In genomic region chr4:37533286-37534033, GRCh38 we compare ENCODE assay signal across 15 cellular contexts.
DNase-seq lines count a peak whose midpoint lies in the region; FAIRE-seq and TF ChIP-seq lines count a peak whose summit lies in the region.
"Had no signal": no experiment of that assay in that cellular context is flagged by ENCODE, and none has a peak within 500 bp of the region (broad histone marks: within the 10 kb centered on the region; RNA-seq: fewer than 3 reads in every experiment).

No MANE protein-coding gene starts in this region.

- H3K9me3 ChIP-seq in HEK293 (ENCODE audit: control insufficient read depth, insufficient read depth, low read depth, low read length) = no peaks in the 10 kb centered on the region
- H3K9me3 ChIP-seq in endocrine pancreas (ENCODE audit: control insufficient read depth, low read length) = no peaks in the 10 kb centered on the region
- H3K9me3 ChIP-seq in osteoblast (ENCODE audit: low read depth, low read length) = no peaks in the 10 kb centered on the region
- H3K9me3 ChIP-seq: SJCRH30 had no signal

- no peak overlapping the region for H2AFZ ChIP-seq in osteoblast (ENCODE audit: low read length)

- no peak for TF ChIP-seq CTCF in HEK293 (tag by site-specific recombination; IDR thresholded peaks at IDR 0.05)
- no peak for TF ChIP-seq CTCF in osteoblast (IDR thresholded peaks at IDR 0.05; ENCODE audit: extremely low read depth, low read depth, low read length)
- TF ChIP-seq CTCF in D721Med (IDR thresholded peaks at IDR 0.05; ENCODE audit: insufficient read depth, missing control alignments) = no peak

- no peak overlapping the region for H3K9ac ChIP-seq in endocrine pancreas (ENCODE audit: control insufficient read depth, insufficient read depth, low read length)

- POLR2A ChIA-PET in HEK293 (lab: Yijun Ruan, JAX) = interaction anchor here (0.6 kb wide), 1 partner anchor 672 kb away, joined by 3 read pairs; no protein-coding TSS in a partner anchor

- H3K4me1 ChIP-seq in HEK293 (ENCODE audit: control insufficient read depth, insufficient read depth, low read length) (peaks cover 4% of the 10 kb centered on the region; the same call in 1 of the 2 replicates), endocrine pancreas (ENCODE audit: control insufficient read depth, insufficient read depth, low read length) (peaks cover 13% of the 10 kb centered on the region), osteoblast (ENCODE audit: insufficient read depth, low read length) (no peaks in the 10 kb centered on the region)
- H3K4me1 ChIP-seq: SJCRH30 had no signal

- H3K27me3 ChIP-seq in endocrine pancreas (ENCODE audit: control insufficient read depth, insufficient read depth, low read length) (no peaks in the 10 kb centered on the region), osteoblast (ENCODE audit: insufficient read depth, low read length) (no peaks in the 10 kb centered on the region)
- H3K27me3 ChIP-seq: SJCRH30 had no signal

- H3K4me3 ChIP-seq in HEK293 (ENCODE audit: low read depth, low read length) (no peak overlapping the region), endocrine pancreas (ENCODE audit: control insufficient read depth, insufficient read depth, low read length) (peak overlapping the region; percentile 26), osteoblast (ENCODE audit: insufficient read depth, low read length) (no peak overlapping the region)
- H3K4me3 ChIP-seq: SJCRH30 had no signal

- no peaks in the 10 kb centered on the region for H4K20me1 ChIP-seq in osteoblast (ENCODE audit: insufficient read depth, low read length)

- H3K4me2 ChIP-seq in osteoblast (ENCODE audit: insufficient read depth, low read length) = no peak overlapping the region

- FAIRE-seq in D721Med (lab: Jason Lieb, UNC) = no peak
- FAIRE-seq: HTR-8/SVneo had no signal

- peak; percentile 41 for DNase-seq in LoVo (ENCODE audit: low spot score)
- peak; percentile 6 for DNase-seq in osteoblast (ENCODE audit: insufficient read length, low spot score, missing footprints)
- DNase-seq in mucosa of gallbladder (ENCODE audit: low spot score) = no peak
- DNase-seq in D721Med (ENCODE audit: insufficient read length, low spot score) = no peak
- no peak for DNase-seq in activated CD8-positive, alpha-beta memory T cell treated with anti-CD3 and anti-CD28 coated beads, Interleukin-2, amount 50 U/mL, for 48 hours
- DNase-seq: COR-L47, H9, NCI-H1092 treated with DMSO at 0.1 percent for 48 hours, NCI-H1694 treated with DMSO at 0.1 percent for 48 hours, NCI-H2171, NCI-H446, SJCRH30 had no signal

- no peaks in the 10 kb centered on the region for H3K36me3 ChIP-seq in HEK293 (ENCODE audit: control insufficient read depth in 2 of 2, insufficient read depth in 1 of 2, low read length in 2 of 2)
- no peaks in the 10 kb centered on the region for H3K36me3 ChIP-seq in endocrine pancreas (ENCODE audit: control insufficient read depth, insufficient read depth, low read length)
- no peaks in the 10 kb centered on the region for H3K36me3 ChIP-seq in osteoblast (ENCODE audit: insufficient read depth, low read length)
- H3K36me3 ChIP-seq: SJCRH30 had no signal

- H3K27ac ChIP-seq in HEK293 (ENCODE audit: extremely low read depth, low read depth, low read length) = no peak overlapping the region
- H3K27ac ChIP-seq in osteoblast (ENCODE audit: low read depth, low read length) = no peak overlapping the region
- H3K27ac ChIP-seq: SJCRH30 had no signal

- no peaks in the 10 kb centered on the region for H3K79me2 ChIP-seq in osteoblast (ENCODE audit: insufficient read depth, low read length)

- CTCF ChIA-PET in HEK293 (lab: Yijun Ruan, JAX) = interaction anchor here (0.7 to 1.4 kb wide), 2 partner anchors 69 to 232 kb away, joined by 3 read pairs; no protein-coding TSS in a partner anchor

TF ChIP-seq in HEK293, 187 proteins besides CTCF, POLR2A, EP300 and RAD21:
- no peak for TF ChIP-seq KLF16 (tag by site-specific recombination; IDR thresholded peaks at IDR 0.05)
- TF ChIP-seq ZNF133 (tag by site-specific recombination; IDR thresholded peaks at IDR 0.05) = no peak
- 0 out of 2 replicates have a peak, but pooled peaks have one; percentile 18 for TF ChIP-seq PRDM6 (tag by site-specific recombination; IDR thresholded peaks at IDR 0.05)
- peak; percentile 32 for TF ChIP-seq FEZF1 (tag by site-specific recombination; IDR thresholded peaks at IDR 0.05)
- TF ChIP-seq HOXD13 (CRISPR knock-in tag; IDR thresholded peaks at IDR 0.05; ENCODE audit: borderline replicate concordance) = no peak
- no peak for TF ChIP-seq ZNF26 (tag by site-specific recombination; IDR thresholded peaks at IDR 0.05)
- no peak for TF ChIP-seq ZNF391 (tag by site-specific recombination; IDR thresholded peaks at IDR 0.05; ENCODE audit: borderline replicate concordance, low read depth)
- 0 out of 2 replicates have a peak, but pooled peaks have one; percentile 14 for TF ChIP-seq OVOL3 (tag by site-specific recombination; IDR thresholded peaks at IDR 0.05)
- no peak for TF ChIP-seq ZNF184 (tag by site-specific recombination; IDR thresholded peaks at IDR 0.05)
- TF ChIP-seq ZNF843 (tag by site-specific recombination; IDR thresholded peaks at IDR 0.05) = peak; percentile 70
- no peak for TF ChIP-seq ZBTB44 (tag by site-specific recombination; IDR thresholded peaks at IDR 0.05)
- no peak for TF ChIP-seq ZNF791 (tag by site-specific recombination; IDR thresholded peaks at IDR 0.05)
- TF ChIP-seq ZNF610 (tag by site-specific recombination; IDR thresholded peaks at IDR 0.05; ENCODE audit: borderline replicate concordance) = no peak
- no peak for TF ChIP-seq KLF17 (tag by site-specific recombination; IDR thresholded peaks at IDR 0.05)
- TF ChIP-seq ZSCAN23 (tag by site-specific recombination; IDR thresholded peaks at IDR 0.05) = no peak
- no peak for TF ChIP-seq OSR2 (tag by site-specific recombination; IDR thresholded peaks at IDR 0.05)
- no peak for TF ChIP-seq ZNF221 (tag by site-specific recombination; IDR thresholded peaks at IDR 0.05; ENCODE audit: borderline replicate concordance)
- no peak for TF ChIP-seq ZNF707 (tag by site-specific recombination; IDR thresholded peaks at IDR 0.05)

Comparison
In these comparisons a context has a peak if more than half of its experiments do, and no peak if none do; other contexts are left out.
1. DNase-seq: peak in LoVo (single experiment) and osteoblast (single experiment); none in mucosa of gallbladder (single experiment), D721Med (single experiment) and activated CD8-positive, alpha-beta memory T cell treated with anti-CD3 and anti-CD28 coated beads, Interleukin-2, amount 50 U/mL, for 48 hours (single experiment).